1 cellular context compared by ENCODE assay signal in the genomic region with DNA sequence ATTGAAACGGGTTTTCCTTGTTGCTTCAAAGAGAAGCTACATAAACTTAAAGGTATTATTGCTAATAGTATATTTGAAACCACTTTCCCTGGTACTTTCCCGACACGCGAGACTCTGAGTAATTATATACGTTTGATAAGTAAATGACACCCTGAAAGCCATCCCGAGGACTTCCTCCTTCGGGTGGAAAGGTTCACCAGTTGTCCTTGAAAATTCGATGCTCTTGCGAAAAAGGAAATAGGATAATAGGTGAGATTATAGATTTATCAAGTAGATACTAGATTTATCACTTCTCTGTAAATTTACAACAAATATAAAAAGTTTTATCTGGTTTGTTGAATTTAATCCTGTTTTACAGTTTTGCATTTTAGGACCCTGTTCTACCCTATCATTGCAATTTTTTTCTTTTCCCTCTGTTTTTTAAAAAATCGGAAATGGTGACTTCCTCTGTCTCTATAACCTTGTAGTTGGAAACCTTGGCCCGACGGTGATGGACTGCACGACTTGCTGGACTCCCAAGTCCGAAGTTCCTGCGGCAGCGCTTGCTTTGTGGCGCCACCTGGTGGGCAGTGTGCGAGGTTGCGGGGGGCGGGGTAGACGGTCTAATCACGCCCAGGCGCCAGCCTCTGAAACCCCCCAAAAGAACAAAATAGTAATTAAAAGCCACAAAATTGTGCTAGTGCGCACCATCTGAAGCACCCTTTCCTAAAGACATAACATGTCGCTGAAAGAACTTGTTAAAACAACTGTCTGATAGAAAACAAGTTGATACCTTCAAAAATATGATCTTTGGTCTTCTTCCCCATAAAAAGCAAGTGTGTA.
TF ChIP-seq lines count a peak whose summit lies in the region.

No MANE protein-coding gene starts in this region.

TF ChIP-seq in HepG2, 621 proteins besides CTCF, POLR2A, EP300 and RAD21 (continued from another document and continues in another):
- TF ChIP-seq ZNF891 (CRISPR knock-in tag; IDR thresholded peaks at IDR 0.05) = no peak
- TF ChIP-seq AGO1 (IDR thresholded peaks at IDR 0.05; ENCODE audit: low read depth, low read length, poor library complexity, severe bottlenecking) = no peak
- TF ChIP-seq KDM2A (CRISPR knock-in tag; IDR thresholded peaks at IDR 0.05; ENCODE audit: borderline replicate concordance, low read depth) = peak; percentile 88
- TF ChIP-seq ZNF749 (CRISPR knock-in tag; IDR thresholded peaks at IDR 0.05; ENCODE audit: borderline replicate concordance) = no peak
- TF ChIP-seq ZNF761 (CRISPR knock-in tag; conservative IDR thresholded peaks at IDR 0.05) = 0 out of 2 replicates have a peak, but pooled peaks have one; percentile 57
- no peak for TF ChIP-seq ZNF883 (CRISPR knock-in tag; IDR thresholded peaks at IDR 0.05; ENCODE audit: not compliant biosample characterization)
- TF ChIP-seq ZNF329 (CRISPR knock-in tag; IDR thresholded peaks at IDR 0.05; ENCODE audit: low read depth) = no peak
- peak; percentile 68; the same call in 1 of the 2 replicates for TF ChIP-seq ZNF331 (CRISPR knock-in tag; IDR thresholded peaks at IDR 0.05)
- no peak for TF ChIP-seq SIN3A (IDR thresholded peaks at IDR 0.05; ENCODE audit: borderline replicate concordance, low read depth, low read length)
- TF ChIP-seq ZFP90 (CRISPR knock-in tag; IDR thresholded peaks at IDR 0.05; ENCODE audit: borderline replicate concordance) = no peak
- TF ChIP-seq, protein P1, sequence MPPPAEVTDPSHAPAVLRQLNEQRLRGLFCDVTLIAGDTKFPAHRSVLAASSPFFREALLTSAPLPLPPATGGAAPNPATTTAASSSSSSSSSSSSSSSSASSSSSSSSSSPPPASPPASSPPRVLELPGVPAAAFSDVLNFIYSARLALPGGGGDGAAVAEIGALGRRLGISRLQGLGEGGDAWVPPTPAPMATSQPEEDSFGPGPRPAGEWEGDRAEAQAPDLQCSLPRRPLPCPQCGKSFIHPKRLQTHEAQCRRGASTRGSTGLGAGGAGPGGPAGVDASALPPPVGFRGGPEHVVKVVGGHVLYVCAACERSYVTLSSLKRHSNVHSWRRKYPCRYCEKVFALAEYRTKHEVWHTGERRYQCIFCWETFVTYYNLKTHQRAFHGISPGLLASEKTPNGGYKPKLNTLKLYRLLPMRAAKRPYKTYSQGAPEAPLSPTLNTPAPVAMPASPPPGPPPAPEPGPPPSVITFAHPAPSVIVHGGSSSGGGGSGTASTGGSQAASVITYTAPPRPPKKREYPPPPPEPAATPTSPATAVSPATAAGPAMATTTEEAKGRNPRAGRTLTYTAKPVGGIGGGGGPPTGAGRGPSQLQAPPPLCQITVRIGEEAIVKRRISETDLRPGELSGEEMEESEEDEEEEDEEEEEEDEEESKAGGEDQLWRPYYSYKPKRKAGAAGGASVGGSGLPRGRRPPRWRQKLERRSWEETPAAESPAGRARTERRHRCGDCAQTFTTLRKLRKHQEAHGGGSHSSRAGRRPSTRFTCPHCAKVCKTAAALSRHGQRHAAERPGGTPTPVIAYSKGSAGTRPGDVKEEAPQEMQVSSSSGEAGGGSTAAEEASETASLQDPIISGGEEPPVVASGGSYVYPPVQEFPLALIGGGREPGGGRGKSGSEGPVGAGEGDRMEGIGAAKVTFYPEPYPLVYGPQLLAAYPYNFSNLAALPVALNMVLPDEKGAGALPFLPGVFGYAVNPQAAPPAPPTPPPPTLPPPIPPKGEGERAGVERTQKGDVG (CRISPR knock-in tag; IDR thresholded peaks at IDR 0.05; ENCODE audit: borderline replicate concordance) = no peak
- TF ChIP-seq NCOA1 (CRISPR knock-in tag; IDR thresholded peaks at IDR 0.05) = no peak
- TF ChIP-seq ZSCAN21 (CRISPR knock-in tag; IDR thresholded peaks at IDR 0.05; ENCODE audit: borderline replicate concordance) = no peak
- TF ChIP-seq MBNL3 (CRISPR knock-in tag; conservative IDR thresholded peaks at IDR 0.05) = no peak
- TF ChIP-seq TEAD2 (CRISPR knock-in tag; IDR thresholded peaks at IDR 0.05) = no peak
- TF ChIP-seq, protein P2, sequence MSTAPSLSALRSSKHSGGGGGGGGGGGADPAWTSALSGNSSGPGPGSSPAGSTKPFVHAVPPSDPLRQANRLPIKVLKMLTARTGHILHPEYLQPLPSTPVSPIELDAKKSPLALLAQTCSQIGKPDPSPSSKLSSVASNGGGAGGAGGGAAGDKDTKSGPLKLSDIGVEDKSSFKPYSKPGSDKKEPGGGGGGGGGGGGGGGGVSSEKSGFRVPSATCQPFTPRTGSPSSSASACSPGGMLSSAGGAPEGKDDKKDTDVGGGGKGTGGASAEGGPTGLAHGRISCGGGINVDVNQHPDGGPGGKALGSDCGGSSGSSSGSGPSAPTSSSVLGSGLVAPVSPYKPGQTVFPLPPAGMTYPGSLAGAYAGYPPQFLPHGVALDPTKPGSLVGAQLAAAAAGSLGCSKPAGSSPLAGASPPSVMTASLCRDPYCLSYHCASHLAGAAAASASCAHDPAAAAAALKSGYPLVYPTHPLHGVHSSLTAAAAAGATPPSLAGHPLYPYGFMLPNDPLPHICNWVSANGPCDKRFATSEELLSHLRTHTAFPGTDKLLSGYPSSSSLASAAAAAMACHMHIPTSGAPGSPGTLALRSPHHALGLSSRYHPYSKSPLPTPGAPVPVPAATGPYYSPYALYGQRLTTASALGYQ (CRISPR knock-in tag; IDR thresholded peaks at IDR 0.05) = no peak
- TF ChIP-seq, protein P3, sequence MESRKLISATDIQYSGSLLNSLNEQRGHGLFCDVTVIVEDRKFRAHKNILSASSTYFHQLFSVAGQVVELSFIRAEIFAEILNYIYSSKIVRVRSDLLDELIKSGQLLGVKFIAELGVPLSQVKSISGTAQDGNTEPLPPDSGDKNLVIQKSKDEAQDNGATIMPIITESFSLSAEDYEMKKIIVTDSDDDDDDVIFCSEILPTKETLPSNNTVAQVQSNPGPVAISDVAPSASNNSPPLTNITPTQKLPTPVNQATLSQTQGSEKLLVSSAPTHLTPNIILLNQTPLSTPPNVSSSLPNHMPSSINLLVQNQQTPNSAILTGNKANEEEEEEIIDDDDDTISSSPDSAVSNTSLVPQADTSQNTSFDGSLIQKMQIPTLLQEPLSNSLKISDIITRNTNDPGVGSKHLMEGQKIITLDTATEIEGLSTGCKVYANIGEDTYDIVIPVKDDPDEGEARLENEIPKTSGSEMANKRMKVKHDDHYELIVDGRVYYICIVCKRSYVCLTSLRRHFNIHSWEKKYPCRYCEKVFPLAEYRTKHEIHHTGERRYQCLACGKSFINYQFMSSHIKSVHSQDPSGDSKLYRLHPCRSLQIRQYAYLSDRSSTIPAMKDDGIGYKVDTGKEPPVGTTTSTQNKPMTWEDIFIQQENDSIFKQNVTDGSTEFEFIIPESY (CRISPR knock-in tag; IDR thresholded peaks at IDR 0.05) = peak; percentile 55
- no peak for TF ChIP-seq SAFB2 (CRISPR knock-in tag; IDR thresholded peaks at IDR 0.05; ENCODE audit: borderline replicate concordance, low read depth)
- no peak for TF ChIP-seq NR3C1 (CRISPR knock-in tag; IDR thresholded peaks at IDR 0.05)
- TF ChIP-seq ZBTB42 (CRISPR knock-in tag; IDR thresholded peaks at IDR 0.05) = no peak
- no peak for TF ChIP-seq TOE1 (CRISPR knock-in tag; IDR thresholded peaks at IDR 0.05)
- TF ChIP-seq ZNF644 (CRISPR knock-in tag; IDR thresholded peaks at IDR 0.05; ENCODE audit: low read depth) = peak; percentile 42; the same call in 1 of the 2 replicates
- TF ChIP-seq, protein P4, sequence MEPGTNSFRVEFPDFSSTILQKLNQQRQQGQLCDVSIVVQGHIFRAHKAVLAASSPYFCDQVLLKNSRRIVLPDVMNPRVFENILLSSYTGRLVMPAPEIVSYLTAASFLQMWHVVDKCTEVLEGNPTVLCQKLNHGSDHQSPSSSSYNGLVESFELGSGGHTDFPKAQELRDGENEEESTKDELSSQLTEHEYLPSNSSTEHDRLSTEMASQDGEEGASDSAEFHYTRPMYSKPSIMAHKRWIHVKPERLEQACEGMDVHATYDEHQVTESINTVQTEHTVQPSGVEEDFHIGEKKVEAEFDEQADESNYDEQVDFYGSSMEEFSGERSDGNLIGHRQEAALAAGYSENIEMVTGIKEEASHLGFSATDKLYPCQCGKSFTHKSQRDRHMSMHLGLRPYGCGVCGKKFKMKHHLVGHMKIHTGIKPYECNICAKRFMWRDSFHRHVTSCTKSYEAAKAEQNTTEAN (CRISPR knock-in tag; conservative IDR thresholded peaks at IDR 0.05) = no peak
- no peak for TF ChIP-seq ZNF703 (CRISPR knock-in tag; IDR thresholded peaks at IDR 0.05; ENCODE audit: borderline replicate concordance)
- TF ChIP-seq IKZF1 (IDR thresholded peaks at IDR 0.05) = no peak
- no peak for TF ChIP-seq KLF9 (CRISPR knock-in tag; IDR thresholded peaks at IDR 0.05; ENCODE audit: low read depth)
- peak; percentile 55; the same call in 1 of the 2 replicates for TF ChIP-seq ARNT2 (CRISPR knock-in tag; IDR thresholded peaks at IDR 0.05; ENCODE audit: low read depth)
- TF ChIP-seq ELF3 (CRISPR knock-in tag; IDR thresholded peaks at IDR 0.05) = peak; percentile 11; the same call in 1 of the 2 replicates
- TF ChIP-seq ZEB1 (IDR thresholded peaks at IDR 0.05; ENCODE audit: insufficient replicate concordance, low read depth) = no peak
- TF ChIP-seq, protein P5, sequence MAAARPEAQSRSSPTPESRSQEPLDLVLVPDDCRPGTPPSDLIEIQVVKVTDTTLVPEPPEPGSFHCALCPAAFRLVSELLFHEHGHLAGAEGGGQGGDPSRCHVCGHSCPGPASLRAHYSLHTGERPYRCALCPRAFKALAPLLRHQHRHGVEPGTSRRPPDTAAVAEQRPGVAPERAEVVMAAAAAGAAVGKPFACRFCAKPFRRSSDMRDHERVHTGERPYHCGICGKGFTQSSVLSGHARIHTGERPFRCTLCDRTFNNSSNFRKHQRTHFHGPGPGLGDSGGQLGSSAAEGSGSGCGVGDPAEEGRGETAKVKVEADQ (CRISPR knock-in tag; IDR thresholded peaks at IDR 0.05; ENCODE audit: borderline replicate concordance) = no peak
- TF ChIP-seq, protein P6, sequence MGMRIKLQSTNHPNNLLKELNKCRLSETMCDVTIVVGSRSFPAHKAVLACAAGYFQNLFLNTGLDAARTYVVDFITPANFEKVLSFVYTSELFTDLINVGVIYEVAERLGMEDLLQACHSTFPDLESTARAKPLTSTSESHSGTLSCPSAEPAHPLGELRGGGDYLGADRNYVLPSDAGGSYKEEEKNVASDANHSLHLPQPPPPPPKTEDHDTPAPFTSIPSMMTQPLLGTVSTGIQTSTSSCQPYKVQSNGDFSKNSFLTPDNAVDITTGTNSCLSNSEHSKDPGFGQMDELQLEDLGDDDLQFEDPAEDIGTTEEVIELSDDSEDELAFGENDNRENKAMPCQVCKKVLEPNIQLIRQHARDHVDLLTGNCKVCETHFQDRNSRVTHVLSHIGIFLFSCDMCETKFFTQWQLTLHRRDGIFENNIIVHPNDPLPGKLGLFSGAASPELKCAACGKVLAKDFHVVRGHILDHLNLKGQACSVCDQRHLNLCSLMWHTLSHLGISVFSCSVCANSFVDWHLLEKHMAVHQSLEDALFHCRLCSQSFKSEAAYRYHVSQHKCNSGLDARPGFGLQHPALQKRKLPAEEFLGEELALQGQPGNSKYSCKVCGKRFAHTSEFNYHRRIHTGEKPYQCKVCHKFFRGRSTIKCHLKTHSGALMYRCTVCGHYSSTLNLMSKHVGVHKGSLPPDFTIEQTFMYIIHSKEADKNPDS (CRISPR knock-in tag; IDR thresholded peaks at IDR 0.05) = no peak
- no peak for TF ChIP-seq ZNF670 (CRISPR knock-in tag; IDR thresholded peaks at IDR 0.05; ENCODE audit: borderline replicate concordance)
- peak; percentile 70; the same call in 1 of the 2 replicates for TF ChIP-seq ZNF816 (CRISPR knock-in tag; IDR thresholded peaks at IDR 0.05; ENCODE audit: borderline replicate concordance)
- TF ChIP-seq TRIM24 (CRISPR knock-in tag; IDR thresholded peaks at IDR 0.05) = no peak
- peak; percentile 63; the same call in 1 of the 2 replicates for TF ChIP-seq SSRP1 (CRISPR knock-in tag; IDR thresholded peaks at IDR 0.05)
- TF ChIP-seq, protein P7, sequence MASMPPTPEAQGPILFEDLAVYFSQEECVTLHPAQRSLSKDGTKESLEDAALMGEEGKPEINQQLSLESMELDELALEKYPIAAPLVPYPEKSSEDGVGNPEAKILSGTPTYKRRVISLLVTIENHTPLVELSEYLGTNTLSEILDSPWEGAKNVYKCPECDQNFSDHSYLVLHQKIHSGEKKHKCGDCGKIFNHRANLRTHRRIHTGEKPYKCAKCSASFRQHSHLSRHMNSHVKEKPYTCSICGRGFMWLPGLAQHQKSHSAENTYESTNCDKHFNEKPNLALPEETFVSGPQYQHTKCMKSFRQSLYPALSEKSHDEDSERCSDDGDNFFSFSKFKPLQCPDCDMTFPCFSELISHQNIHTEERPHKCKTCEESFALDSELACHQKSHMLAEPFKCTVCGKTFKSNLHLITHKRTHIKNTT (CRISPR knock-in tag; IDR thresholded peaks at IDR 0.05) = no peak
- TF ChIP-seq ZNF556 (CRISPR knock-in tag; IDR thresholded peaks at IDR 0.05; ENCODE audit: borderline replicate concordance) = peak; percentile 79; the same call in 1 of the 2 replicates
- TF ChIP-seq ZFP62 (CRISPR knock-in tag; IDR thresholded peaks at IDR 0.05) = no peak
- TF ChIP-seq, protein P8, sequence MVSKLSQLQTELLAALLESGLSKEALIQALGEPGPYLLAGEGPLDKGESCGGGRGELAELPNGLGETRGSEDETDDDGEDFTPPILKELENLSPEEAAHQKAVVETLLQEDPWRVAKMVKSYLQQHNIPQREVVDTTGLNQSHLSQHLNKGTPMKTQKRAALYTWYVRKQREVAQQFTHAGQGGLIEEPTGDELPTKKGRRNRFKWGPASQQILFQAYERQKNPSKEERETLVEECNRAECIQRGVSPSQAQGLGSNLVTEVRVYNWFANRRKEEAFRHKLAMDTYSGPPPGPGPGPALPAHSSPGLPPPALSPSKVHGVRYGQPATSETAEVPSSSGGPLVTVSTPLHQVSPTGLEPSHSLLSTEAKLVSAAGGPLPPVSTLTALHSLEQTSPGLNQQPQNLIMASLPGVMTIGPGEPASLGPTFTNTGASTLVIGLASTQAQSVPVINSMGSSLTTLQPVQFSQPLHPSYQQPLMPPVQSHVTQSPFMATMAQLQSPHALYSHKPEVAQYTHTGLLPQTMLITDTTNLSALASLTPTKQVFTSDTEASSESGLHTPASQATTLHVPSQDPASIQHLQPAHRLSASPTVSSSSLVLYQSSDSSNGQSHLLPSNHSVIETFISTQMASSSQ (IDR thresholded peaks at IDR 0.05; ENCODE audit: low read depth) = no peak
- TF ChIP-seq, protein P8 (CRISPR knock-in tag; IDR thresholded peaks at IDR 0.05; ENCODE audit: borderline replicate concordance) = no peak
- TF ChIP-seq HNRNPK (IDR thresholded peaks at IDR 0.05; ENCODE audit: low read depth, low read length, poor library complexity, severe bottlenecking) = no peak
- TF ChIP-seq HOXA3 (CRISPR knock-in tag; IDR thresholded peaks at IDR 0.05) = peak; percentile 70
- no peak for TF ChIP-seq SMAD1 (CRISPR knock-in tag; IDR thresholded peaks at IDR 0.05; ENCODE audit: borderline replicate concordance, low read depth)
- no peak for TF ChIP-seq ZMYM3 (CRISPR knock-in tag; IDR thresholded peaks at IDR 0.05)
- peak; percentile 42; the same call in 1 of the 2 replicates for TF ChIP-seq SOX5 (CRISPR knock-in tag; IDR thresholded peaks at IDR 0.05; ENCODE audit: borderline replicate concordance)
